Comparison of ENCODE assay signal across 9 cellular contexts in the genomic region with DNA sequence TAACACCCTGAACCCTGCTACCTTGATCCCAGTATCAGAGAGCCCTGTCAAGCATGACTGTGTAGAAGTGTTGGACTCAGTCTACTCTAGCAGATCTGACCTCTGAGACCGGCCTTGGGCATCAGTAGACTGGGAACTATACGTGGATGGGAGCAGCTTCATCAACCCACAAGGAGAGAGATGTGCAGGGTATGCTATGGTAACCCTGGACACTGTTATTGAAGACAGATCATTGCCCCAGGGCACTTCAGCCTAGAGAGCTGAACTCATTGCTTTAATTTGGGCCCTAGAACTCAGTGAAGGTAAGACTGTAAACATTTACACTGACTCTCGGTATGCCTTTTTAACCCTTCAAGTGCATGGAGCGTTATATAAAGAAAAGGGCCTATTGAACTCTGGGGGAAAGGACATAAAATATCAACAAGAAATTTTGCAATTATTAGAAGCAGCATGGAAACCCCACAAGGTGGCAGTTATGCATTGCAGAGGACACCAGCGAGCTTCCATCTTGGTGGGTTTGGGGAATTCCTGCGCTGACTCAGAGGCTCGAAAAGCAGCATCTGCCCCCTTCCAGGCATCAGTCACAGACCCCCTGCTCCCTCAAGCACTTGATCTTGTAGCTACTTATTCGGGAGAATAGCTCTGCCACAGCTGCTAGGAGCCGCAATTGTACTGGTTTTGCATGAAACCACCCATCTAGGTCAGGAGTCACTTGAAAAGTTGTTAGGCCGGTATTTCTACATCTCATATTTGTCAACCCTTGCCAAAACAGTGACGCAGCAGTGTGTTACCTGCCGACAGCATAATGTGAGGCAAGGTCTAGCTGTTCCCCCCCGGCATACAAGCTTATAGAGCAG. TPM values are rescaled to one million over a fixed set of nuclear protein-coding genes. Genes with fewer than 3 reads are reported as not detected.
DNase-seq lines count a peak whose midpoint lies in the region; ATAC-seq, FAIRE-seq and TF ChIP-seq lines count a peak whose summit lies in the region.
"Not testable (repeated sequence)": the region's sequence is repeated elsewhere in the genome, so short reads cannot be mapped to it uniquely, and the experiment has no call there.
"Had no signal": no experiment of that assay in that cellular context is flagged by ENCODE, and none has a peak within 500 bp of the region (broad histone marks: within the 10 kb centered on the region; RNA-seq: fewer than 3 reads in every experiment).

No MANE protein-coding gene starts in this region.

- H3K9me3 ChIP-seq in CD8-positive, alpha-beta memory T cell (ENCODE audit: low read length); HUES48 (ENCODE audit: control insufficient read depth, insufficient read depth, low read length); kidney (ENCODE audit: control insufficient read depth in 1 of 2, low read length in 2 of 2); thyroid gland: not testable (repeated sequence)

- ATAC-seq in central memory CD8-positive, alpha-beta T cell (replicated peaks; ENCODE audit: extremely low read depth, poor library complexity, severe bottlenecking) = not testable (repeated sequence)
- peak; percentile 64 to 70 for ATAC-seq in natural killer cell treated with Interleukin-12 subunit alpha and Interleukin-12 subunit beta and Interleukin-15 and Interleukin-18, amount 100 ng/mL, for 72 hours

- peaks cover 30% of the 10 kb centered on the region for H3K4me1 ChIP-seq in CD8-positive, alpha-beta memory T cell (ENCODE audit: insufficient read depth, low read length)
- H3K4me1 ChIP-seq in HUES48 (ENCODE audit: control insufficient read depth, insufficient read depth, low read length) (peaks cover 13% of the 10 kb centered on the region), thyroid gland (peaks cover 34 to 36% of the 10 kb centered on the region in 2 donors)
- not testable (repeated sequence) for H3K4me1 ChIP-seq in kidney (ENCODE audit: control insufficient read depth in 1 of 2, insufficient read depth in 1 of 2, low read depth in 1 of 2, low read length in 2 of 2)

- H3K27ac ChIP-seq in CD8-positive, alpha-beta memory T cell (ENCODE audit: low read depth, low read length) = peak overlapping the region; percentile 40
- H3K27ac ChIP-seq in HUES48 (ENCODE audit: low read depth, low read length) = peak overlapping the region; percentile 64
- H3K27ac ChIP-seq in kidney (ENCODE audit: low read depth in 2 of 2, low read length in 2 of 2) = peak overlapping the region; percentile 88 to 92
- peak overlapping the region; percentile 86 to 94 (median 94) for H3K27ac ChIP-seq in thyroid gland

- not testable (repeated sequence) for H3K4me3 ChIP-seq in CD8-positive, alpha-beta memory T cell (ENCODE audit: low read length); HUES48 (ENCODE audit: low read depth, low read length)
- H3K4me3 ChIP-seq in kidney (ENCODE audit: low read length in 2 of 2) (peak overlapping the region; percentile 54 to 67), thyroid gland (replicated peaks in 1 of 3) (peak overlapping the region in 2 of 3 donors; percentile 2 to 34)

- FAIRE-seq in kidney (lab: Jason Lieb, UNC) = not testable (repeated sequence)

- not testable (repeated sequence) for H3K9me3 Mint-ChIP-seq in CD8-positive, alpha-beta memory T cell; activated CD4-positive, alpha-beta memory T cell treated with anti-CD3 and anti-CD28 coated beads for 36 hours; central memory CD8-positive, alpha-beta T cell; natural killer cell treated with Interleukin-12 subunit alpha and Interleukin-12 subunit beta and Interleukin-15 and Interleukin-18, amount 100 ng/mL, for 72 hours

- POLR2A ChIA-PET in CD8-positive, alpha-beta memory T cell (lab: Charles Lee) = interaction anchor here (1.2 to 1.9 kb wide), 2 partner anchors 24 to 27 kb away, joined by 3 to 13 read pairs; no protein-coding TSS in a partner anchor
- POLR2A ChIA-PET in activated CD4-positive, alpha-beta memory T cell treated with anti-CD3 and anti-CD28 coated beads for 36 hours (lab: Charles Lee) = not testable (repeated sequence)

- intact Hi-C loops in activated CD4-positive, alpha-beta memory T cell treated with anti-CD3 and anti-CD28 coated beads for 36 hours (cut with micrococcal nuclease) = loop anchor here (2.0 kb wide), 1 partner anchor 63 kb away; a partner anchor contains a TSS
- intact Hi-C loops in kidney (cut with DNase I) = not testable (repeated sequence)
- intact Hi-C loops in thyroid gland (cut with DNase I) = loop anchor here (10.0 kb wide), 1 partner anchor 55 kb away; no protein-coding TSS in a partner anchor

- H3K4me3 Mint-ChIP-seq in CD8-positive, alpha-beta memory T cell = peak overlapping the region; percentile 13 to 71 (median 54)
- not testable (repeated sequence) for H3K4me3 Mint-ChIP-seq in activated CD4-positive, alpha-beta memory T cell treated with anti-CD3 and anti-CD28 coated beads for 36 hours
- peak overlapping the region; percentile 55 for H3K4me3 Mint-ChIP-seq in central memory CD8-positive, alpha-beta T cell
- H3K4me3 Mint-ChIP-seq in natural killer cell treated with Interleukin-12 subunit alpha and Interleukin-12 subunit beta and Interleukin-15 and Interleukin-18, amount 100 ng/mL, for 72 hours = peak overlapping the region; percentile 76

- not testable (repeated sequence) for TF ChIP-seq CTCF in kidney (IDR thresholded peaks at IDR 0.05; ENCODE audit: borderline replicate concordance, extremely low read depth, insufficient read depth)
- peak in 2 of 6 experiments; percentile 28 to 36 for TF ChIP-seq CTCF in thyroid gland (IDR thresholded peaks at IDR 0.05)

- peak overlapping the region; percentile 68 to 95 (median 94) for H3K27ac Mint-ChIP-seq in CD8-positive, alpha-beta memory T cell
- not testable (repeated sequence) for H3K27ac Mint-ChIP-seq in activated CD4-positive, alpha-beta memory T cell treated with anti-CD3 and anti-CD28 coated beads for 36 hours
- peak overlapping the region; percentile 85 for H3K27ac Mint-ChIP-seq in central memory CD8-positive, alpha-beta T cell (ENCODE audit: low read depth)
- H3K27ac Mint-ChIP-seq in natural killer cell treated with Interleukin-12 subunit alpha and Interleukin-12 subunit beta and Interleukin-15 and Interleukin-18, amount 100 ng/mL, for 72 hours = peak overlapping the region; percentile 94 to 96

- H3K36me3 Mint-ChIP-seq in CD8-positive, alpha-beta memory T cell; activated CD4-positive, alpha-beta memory T cell treated with anti-CD3 and anti-CD28 coated beads for 36 hours; central memory CD8-positive, alpha-beta T cell (ENCODE audit: insufficient read depth); natural killer cell treated with Interleukin-12 subunit alpha and Interleukin-12 subunit beta and Interleukin-15 and Interleukin-18, amount 100 ng/mL, for 72 hours: not testable (repeated sequence)

- H3K4me1 Mint-ChIP-seq in CD8-positive, alpha-beta memory T cell = peaks cover 35 to 39% (median 37%) of the 10 kb centered on the region in 3 donors
- peaks cover 22% of the 10 kb centered on the region for H3K4me1 Mint-ChIP-seq in activated CD4-positive, alpha-beta memory T cell treated with anti-CD3 and anti-CD28 coated beads for 36 hours (ENCODE audit: low read depth)
- peaks cover 44% of the 10 kb centered on the region for H3K4me1 Mint-ChIP-seq in central memory CD8-positive, alpha-beta T cell
- peaks cover 36% of the 10 kb centered on the region in 2 donors for H3K4me1 Mint-ChIP-seq in natural killer cell treated with Interleukin-12 subunit alpha and Interleukin-12 subunit beta and Interleukin-15 and Interleukin-18, amount 100 ng/mL, for 72 hours (ENCODE audit: low read depth in 2 of 2)

- H3K9ac ChIP-seq in HUES48 (ENCODE audit: low read depth, low read length) = not testable (repeated sequence)
- peak overlapping the region in 1 of 2 donors; percentile 88 for H3K9ac ChIP-seq in kidney (ENCODE audit: low read length in 2 of 2)

- CTCF ChIA-PET in CD8-positive, alpha-beta memory T cell (lab: Charles Lee) = interaction anchor here (0.7 to 4.4 kb wide), 16 partner anchors 11 to 160 kb away, joined by 3 to 50 read pairs (median 6); a partner anchor contains a TSS
- CTCF ChIA-PET in activated CD4-positive, alpha-beta memory T cell treated with anti-CD3 and anti-CD28 coated beads for 36 hours (lab: Charles Lee) = interaction anchor here (1.0 to 3.0 kb wide), 6 partner anchors 12 to 146 kb away, joined by 3 to 10 read pairs (median 4); no protein-coding TSS in a partner anchor

- peak in 3 of 5 donors; percentile 27 to 68 (median 33) for DNase-seq in CD8-positive, alpha-beta memory T cell
- DNase-seq in NCI-H345 treated with DMSO at 0.1 percent for 48 hours (lab: John Stamatoyannopoulos, UW; ENCODE audit: unreplicated experiment) (peak; percentile 97), thyroid gland (peak; percentile 86 to 87)
- DNase-seq in activated CD4-positive, alpha-beta memory T cell treated with anti-CD3 and anti-CD28 coated beads for 36 hours = peak; percentile 32
- DNase-seq in central memory CD8-positive, alpha-beta T cell (ENCODE audit: low spot score in 2 of 2) = peak in 1 of 2 donors; percentile 28
- not testable (repeated sequence) for DNase-seq in kidney
- DNase-seq in natural killer cell treated with Interleukin-12 subunit alpha and Interleukin-12 subunit beta and Interleukin-15 and Interleukin-18, amount 100 ng/mL, for 72 hours (ENCODE audit: low spot score) = peak; percentile 82

- not testable (repeated sequence) for H3K27me3 ChIP-seq in CD8-positive, alpha-beta memory T cell (ENCODE audit: insufficient read depth, low read length, poor library complexity, severe bottlenecking); HUES48 (ENCODE audit: control insufficient read depth, insufficient read depth, low read length); thyroid gland

- H3K36me3 ChIP-seq in CD8-positive, alpha-beta memory T cell (ENCODE audit: insufficient read depth, low read length); HUES48 (ENCODE audit: control insufficient read depth, insufficient read depth, low read length); kidney (ENCODE audit: control insufficient read depth in 1 of 2, insufficient read depth in 2 of 2, low read length in 2 of 2); thyroid gland: not testable (repeated sequence)

- peak in 1 of 2 donors; percentile 72 for TF ChIP-seq POLR2A in thyroid gland (IDR thresholded peaks at IDR 0.05)

- 22 to 31% methylated on average over 12 to 13 of the region's 13 CpGs for WGBS in thyroid gland, 2 donors

- not testable (repeated sequence) for H3K27me3 Mint-ChIP-seq in CD8-positive, alpha-beta memory T cell; activated CD4-positive, alpha-beta memory T cell treated with anti-CD3 and anti-CD28 coated beads for 36 hours; central memory CD8-positive, alpha-beta T cell; natural killer cell treated with Interleukin-12 subunit alpha and Interleukin-12 subunit beta and Interleukin-15 and Interleukin-18, amount 100 ng/mL, for 72 hours

RNA-seq across cellular contexts. Expression of a gene that starts 19.0 kb away (rescaled TPM):
- total RNA-seq in CD8-positive, alpha-beta memory T cell = 100 to 1,000 TPM; 124 to 131 TPM
- 889 TPM for polyA plus RNA-seq in CD8-positive, alpha-beta memory T cell
- total RNA-seq in activated CD4-positive, alpha-beta memory T cell treated with anti-CD3 and anti-CD28 coated beads for 36 hours = 10 to 100 TPM; 81.8 to 83.1 TPM
- total RNA-seq in kidney (3.7 TPM), thyroid gland (1 to 10 TPM; 1.3 to 3.6 (median 2.5) TPM)
- polyA plus RNA-seq in kidney (ENCODE audit: insufficient read depth, low read depth, low replicate concordance) = 1.4 TPM
- 100 to 1,000 TPM in 1 of 2 donors, 10 to 100 TPM in 1; 77.8 to 129 TPM for total RNA-seq in natural killer cell treated with Interleukin-12 subunit alpha and Interleukin-12 subunit beta and Interleukin-15 and Interleukin-18, amount 100 ng/mL, for 72 hours
- total RNA-seq: LHCN-M2 had no signal

Comparison
In these comparisons a context has a peak if more than half of its experiments do, and no peak if none do; other contexts are left out.
1. H3K27ac ChIP-seq: peak in every context shown above with its lines; median percentile 94 in thyroid gland; 90 in kidney; 64 in HUES48; 40 in CD8-positive, alpha-beta memory T cell.
2. RNA of a gene that starts 19.0 kb away (total RNA-seq): 124 to 131 TPM in CD8-positive, alpha-beta memory T cell, 77.8 to 129 TPM in natural killer cell treated with Interleukin-12 subunit alpha and Interleukin-12 subunit beta and Interleukin-15 and Interleukin-18, amount 100 ng/mL, for 72 hours and 81.8 to 83.1 TPM in activated CD4-positive, alpha-beta memory T cell treated with anti-CD3 and anti-CD28 coated beads for 36 hours; 3.7 TPM in kidney (single experiment) and 1.3 to 3.6 TPM in thyroid gland; every median in the first group is over 10 times any median in the second.